Comparison of ENCODE assay signal across 8 cellular contexts in the genomic region with DNA sequence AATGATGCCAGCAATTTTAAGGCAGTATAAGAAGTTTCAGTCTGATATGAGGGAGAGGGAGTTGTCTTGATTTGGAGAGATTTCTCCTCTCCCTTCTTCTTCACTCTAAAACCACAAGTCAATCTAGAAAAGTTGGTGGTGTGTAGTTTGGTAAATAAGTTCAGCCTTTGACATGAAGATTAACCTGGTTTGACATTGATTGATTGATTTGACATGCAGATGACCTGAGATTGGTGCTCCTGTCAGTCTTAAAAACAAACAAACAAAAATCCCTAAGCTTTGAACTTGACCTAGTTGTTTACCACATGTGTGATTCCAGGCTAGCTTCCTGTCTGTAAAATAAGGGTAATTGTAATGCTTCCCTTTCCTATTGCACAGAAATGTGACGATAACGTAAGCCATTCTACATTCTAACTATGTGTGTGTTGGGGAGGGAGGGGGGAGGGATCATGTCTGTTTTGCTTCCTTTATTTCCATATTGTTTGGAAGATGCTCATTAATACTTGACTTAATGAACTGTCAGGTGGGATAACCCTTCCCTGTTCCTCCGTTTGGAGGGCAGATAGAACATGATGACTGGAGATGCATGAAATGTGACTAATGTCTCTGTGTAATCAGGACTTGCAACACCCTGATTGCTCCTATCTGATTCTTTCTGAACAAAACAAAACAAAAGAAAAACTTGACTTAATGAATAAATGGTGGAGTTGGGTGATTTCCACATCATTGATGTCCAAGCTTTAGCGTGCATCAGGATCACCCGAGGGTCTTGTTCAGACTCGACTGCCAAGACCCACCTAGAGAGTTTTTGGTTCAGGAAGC.
DNase-seq lines count a peak whose midpoint lies in the region; ATAC-seq and TF ChIP-seq lines count a peak whose summit lies in the region.
"Had no signal": no experiment of that assay in that cellular context is flagged by ENCODE, and none has a peak within 500 bp of the region (broad histone marks: within the 10 kb centered on the region; RNA-seq: fewer than 3 reads in every experiment).

No MANE protein-coding gene starts in this region.

- H3K27ac ChIP-seq in H9 (ENCODE audit: insufficient read length, low read depth, low read length) (no peak overlapping the region), PC-9 (no peak overlapping the region), prostate gland (no peak overlapping the region)
- H3K27ac ChIP-seq: pancreas had no signal

- H4K20me1 ChIP-seq in H9 (ENCODE audit: control insufficient read depth, insufficient read depth, insufficient read length) (no peaks in the 10 kb centered on the region), PC-9 (ENCODE audit: insufficient read depth) (no peaks in the 10 kb centered on the region)

- H3T11ph ChIP-seq in H9 (ENCODE audit: low read length) = no peak overlapping the region

- H2AFZ ChIP-seq in H9 (ENCODE audit: low read length) (no peak overlapping the region), PC-9 (peak overlapping the region; percentile 79)

- peak overlapping the region in 1 of 2 experiments; percentile 45; a peak in 1 of 5 replicates for H3K4me3 Mint-ChIP-seq in H9
- peak overlapping the region; percentile 65 to 76 for H3K4me3 Mint-ChIP-seq in effector memory CD8-positive, alpha-beta T cell

- H3K4me1 Mint-ChIP-seq in H9 = peaks cover 29 to 33% of the 10 kb centered on the region in 2 experiments
- peaks cover 13 to 38% of the 10 kb centered on the region in 2 donors for H3K4me1 Mint-ChIP-seq in effector memory CD8-positive, alpha-beta T cell (ENCODE audit: low read depth in 2 of 2)

- POLR2A ChIA-PET in PC-9 (lab: Charles Lee; ENCODE audit: unreplicated experiment) = no interaction called here

- 0 out of 2 replicates have a peak, but pooled peaks cover 1% of the 10 kb centered on the region for H3K4me1 ChIP-seq in H9 (ENCODE audit: insufficient read depth, low read length)
- peaks cover 23% of the 10 kb centered on the region for H3K4me1 ChIP-seq in PC-9 (replicated peaks; ENCODE audit: insufficient read depth)
- H3K4me1 ChIP-seq in prostate gland (replicated peaks) = no peaks in the 10 kb centered on the region

- H4K5ac ChIP-seq in H9 (ENCODE audit: insufficient read length, low read depth, low read length) = no peak overlapping the region

- CTCF ChIA-PET in PC-9 (lab: Charles Lee) = interaction anchor here (0.6 kb wide), 3 partner anchors 89 to 232 kb away, joined by 3 read pairs; no protein-coding TSS in a partner anchor

- H3K14ac ChIP-seq in H9 (ENCODE audit: insufficient read depth, low read length) = no peak overlapping the region

- H2BK5ac ChIP-seq in H9 (ENCODE audit: insufficient read length, low read length) = no peak overlapping the region

- H3K9me3 ChIP-seq in H9 (ENCODE audit: control insufficient read depth, low read depth, low read length) (no peaks in the 10 kb centered on the region), PC-9 (ENCODE audit: insufficient read depth, low read depth) (no peaks in the 10 kb centered on the region), prostate gland (no peaks in the 10 kb centered on the region)
- H3K9me3 ChIP-seq: pancreas had no signal

- H3K4ac ChIP-seq in H9 (ENCODE audit: low read depth, low read length) = no peak overlapping the region

- H3K27me3 ChIP-seq in H9 (ENCODE audit: insufficient read depth, low read length) (peaks cover 7% of the 10 kb centered on the region), PC-9 (ENCODE audit: insufficient read depth, low read depth) (no peaks in the 10 kb centered on the region), prostate gland (replicated peaks; ENCODE audit: insufficient read depth) (no peaks in the 10 kb centered on the region)

- no peaks in the 10 kb centered on the region for H3K36me3 Mint-ChIP-seq in H9 (ENCODE audit: insufficient read depth in 1 of 3, low read depth in 3 of 3)
- peaks cover 3% of the 10 kb centered on the region for H3K36me3 Mint-ChIP-seq in effector memory CD8-positive, alpha-beta T cell (ENCODE audit: insufficient read depth)

- H3K23ac ChIP-seq in H9 (ENCODE audit: insufficient read length, low read depth, low read length) = no peak overlapping the region

- H3K9me2 ChIP-seq in PC-9 (ENCODE audit: insufficient read depth) = no peaks in the 10 kb centered on the region

- peaks cover 6% of the 10 kb centered on the region for H3K23me2 ChIP-seq in H9 (ENCODE audit: insufficient read length, low read depth, low read length, poor library complexity, severe bottlenecking)

- H3K9me3 Mint-ChIP-seq in H9 = no peaks in the 10 kb centered on the region
- H3K9me3 Mint-ChIP-seq in effector memory CD8-positive, alpha-beta T cell = no peaks in the 10 kb centered on the region

- no peak for TF ChIP-seq POLR2A in prostate gland (IDR thresholded peaks at IDR 0.05)

- no peak overlapping the region for H4K91ac ChIP-seq in H9 (ENCODE audit: insufficient read length, low read depth, low read length)

- peak; percentile 62 for ATAC-seq in effector memory CD8-positive, alpha-beta T cell (replicated peaks)
- no peak for ATAC-seq in GM21360 (IDR thresholded peaks at IDR 0.05; ENCODE audit: unreplicated experiment)

- peaks cover 51% of the 10 kb centered on the region for H3K27me3 Mint-ChIP-seq in H9 (ENCODE audit: low read depth)
- H3K27me3 Mint-ChIP-seq in effector memory CD8-positive, alpha-beta T cell = peaks cover 0 to 17% of the 10 kb centered on the region in 2 donors

- H3K27ac Mint-ChIP-seq in H9 = no peak overlapping the region
- peak overlapping the region; percentile 0 to 75 for H3K27ac Mint-ChIP-seq in effector memory CD8-positive, alpha-beta T cell

- H3K79me2 ChIP-seq in H9 (ENCODE audit: insufficient read depth, low read length) = no peaks in the 10 kb centered on the region
- H3K79me2 ChIP-seq in PC-9 (ENCODE audit: low read depth) = no peaks in the 10 kb centered on the region

- no peak overlapping the region for H4K8ac ChIP-seq in H9 (replicated peaks; ENCODE audit: insufficient read length, low read depth, low read length)

- no peak overlapping the region for H3K56ac ChIP-seq in H9 (ENCODE audit: insufficient read length, low read depth, low read length)

- DNase-seq in H9 = no peak
- DNase-seq in PC-9 = peak in 1 of 2 experiments; percentile 42
- no peak for DNase-seq in effector memory CD8-positive, alpha-beta T cell
- peak; percentile 17 for DNase-seq in pulmonary artery endothelial cell (ENCODE audit: low read depth, low spot score)
- DNase-seq in SW 1271 (lab: John Stamatoyannopoulos, UW) = no peak
- no peak for DNase-seq in prostate gland (ENCODE audit: low spot score)

- H3K9ac ChIP-seq in H9 (ENCODE audit: extremely low read depth, insufficient read length, low read length) = no peak overlapping the region

- H2BK20ac ChIP-seq in H9 (ENCODE audit: low read depth, low read length, poor library complexity, severe bottlenecking) = no peak overlapping the region

- intact Hi-C loops in PC-9 (cut with micrococcal nuclease; ENCODE audit: unreplicated experiment) (loop anchor here (1.0 to 10.0 kb wide), 2 partner anchors 177 to 274 kb away; no protein-coding TSS in a partner anchor), prostate gland (cut with DNase I) (loop anchor here (2.0 kb wide), 1 partner anchor 178 kb away; no protein-coding TSS in a partner anchor)

- no peak overlapping the region for H2BK120ac ChIP-seq in H9 (ENCODE audit: low read depth, low read length, poor library complexity, severe bottlenecking)

- no peak for TF ChIP-seq CTCF in H9 (conservative IDR thresholded peaks at IDR 0.05)
- no peak for TF ChIP-seq CTCF in PC-9 (conservative IDR thresholded peaks at IDR 0.05)
- no peak for TF ChIP-seq CTCF in prostate gland (IDR thresholded peaks at IDR 0.05)

- H3F3A ChIP-seq in PC-9 (ENCODE audit: insufficient read depth, low read depth) = peaks cover 12% of the 10 kb centered on the region; the same call in 1 of the 2 replicates

- no peak overlapping the region for H3K18ac ChIP-seq in H9 (ENCODE audit: insufficient read length, low read depth, low read length)

- H3K4me3 ChIP-seq in PC-9 (peak overlapping the region; percentile 49), prostate gland (no peak overlapping the region)

- H2AK5ac ChIP-seq in H9 (ENCODE audit: insufficient read length, low read length) = no peak overlapping the region

- H2BK12ac ChIP-seq in H9 (ENCODE audit: insufficient read length, low read depth, low read length) = no peak overlapping the region

- H3K4me2 ChIP-seq in H9 (ENCODE audit: insufficient read depth, insufficient read length, low read length) (peak overlapping the region; percentile 5), PC-9 (peak overlapping the region; percentile 84)

- no peaks in the 10 kb centered on the region for H3K36me3 ChIP-seq in PC-9 (ENCODE audit: low read depth)
- H3K36me3 ChIP-seq in prostate gland = no peaks in the 10 kb centered on the region
- H3K36me3 ChIP-seq: pancreas had no signal

- no peak overlapping the region for H2BK15ac ChIP-seq in H9 (ENCODE audit: low read depth, low read length)

- H3K79me1 ChIP-seq in H9 (ENCODE audit: insufficient read depth, low read depth, low read length, poor library complexity, severe bottlenecking) = no peaks in the 10 kb centered on the region

- BruUV-seq in PC-9 (replicated peaks; lab: Mats Ljungman, UMichigan) = no TSS peak

- no CpG with 5 or more reads among the region's 6 CpGs for WGBS in H9 (ENCODE audit: extremely low coverage, insufficient read length, low lambda C conversion rate)
- 40% methylated on average over 6 of the region's 6 CpGs for WGBS in prostate gland

Comparison
In these comparisons a context has a peak if more than half of its experiments do, and no peak if none do; other contexts are left out.
1. H3K27ac Mint-ChIP-seq: peak in effector memory CD8-positive, alpha-beta T cell (2 of 2); none in H9 (0 of 3).